ENCODE assay signal across 24 cellular contexts in the genomic region with DNA sequence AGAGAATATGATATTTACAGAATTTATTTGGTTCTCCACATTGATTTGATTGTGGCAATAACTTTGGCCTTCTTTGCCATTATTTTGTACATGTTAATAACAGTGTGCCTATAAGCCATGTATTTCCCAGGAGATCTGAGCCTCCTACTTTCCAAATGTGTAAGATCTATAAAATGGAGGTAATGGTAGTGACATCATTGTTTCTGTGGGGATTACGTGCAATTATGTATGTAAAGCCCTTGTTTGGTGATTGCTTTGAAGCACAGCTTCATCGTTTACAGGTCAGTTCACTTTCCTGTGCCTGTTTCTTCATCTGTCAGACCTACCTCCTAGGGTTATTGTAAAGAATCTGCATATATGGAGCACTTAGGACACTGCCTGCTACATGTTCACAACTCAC. TPM values are rescaled to one million over a fixed set of nuclear protein-coding genes. Genes with fewer than 3 reads are reported as not detected.
A peak's percentile ranks its signal among the peaks of the same experiment; 100 is the strongest.
DNase-seq lines count a peak whose midpoint lies in the region; ATAC-seq, FAIRE-seq and TF ChIP-seq lines count a peak whose summit lies in the region.
"Had no signal": no experiment of that assay in that cellular context is flagged by ENCODE, and none has a peak within 500 bp of the region (broad histone marks: within the 10 kb centered on the region; RNA-seq: fewer than 3 reads in every experiment).

No MANE protein-coding gene starts in this region.

- TF ChIP-seq RAD21 in K562 (CRISPR knock-in tag; conservative IDR thresholded peaks at IDR 0.05 in 1 of 2, IDR thresholded peaks at IDR 0.05 in 1 of 2), result no peak

- H3K9me1 ChIP-seq in K562 (ENCODE audit: control insufficient read depth, insufficient read depth, low read length), result no peaks in the 10 kb centered on the region

- H3K79me2 ChIP-seq in K562 (ENCODE audit: control insufficient read depth, insufficient read depth, low read length), result no peaks in the 10 kb centered on the region

- CTCF ChIA-PET in HEK293 (lab: Yijun Ruan, JAX) (interaction anchor here (0.6 to 8.4 kb wide), 2 partner anchors 162 to 236 kb away, joined by 3 to 257 read pairs; no protein-coding TSS in a partner anchor), K562 (lab: Yijun Ruan, JAX; ENCODE audit: low intra/inter-chr PET ratio) (interaction anchor here (1.4 kb wide), 1 partner anchor 163 kb away, joined by 6 read pairs; no protein-coding TSS in a partner anchor)

- TF ChIP-seq EP300 in K562 (IDR thresholded peaks at IDR 0.05; ENCODE audit: low read length), result no peak

- H3K4me3 ChIP-seq in HEK293 (ENCODE audit: low read depth, low read length) (no peak overlapping the region), K562 (no peak overlapping the region), iPS-18a (ENCODE audit: low read length) (no peak overlapping the region)
- H3K4me3 ChIP-seq: GM12878 had no signal

- in situ Hi-C loops in K562 (cut with MboI), result loop anchor here (5.0 to 10.0 kb wide), 2 partner anchors 159 to 471 kb away; no protein-coding TSS in a partner anchor

- H3K9ac ChIP-seq in K562 (ENCODE audit: insufficient read depth in 1 of 2, low read depth in 2 of 2, low read length in 2 of 2) (no peak overlapping the region), iPS-18a (ENCODE audit: low read length) (peak overlapping the region; percentile 7)

- intact Hi-C loops in K562 (cut with micrococcal nuclease), result no loop called here
- intact Hi-C loops in left colon (cut with DNase I, micrococcal nuclease), result no loop called here

- H3K27me3 ChIP-seq in K562 (ENCODE audit: control insufficient read depth in 2 of 2, insufficient read depth in 2 of 2, low read length in 2 of 2) (no peaks in the 10 kb centered on the region), iPS-18a (ENCODE audit: control insufficient read depth, insufficient read depth, low read length) (no peaks in the 10 kb centered on the region)
- H3K27me3 ChIP-seq: BE2C had no signal

- DNase-seq in NCI-H69 (lab: John Stamatoyannopoulos, UW) (peak; percentile 86), K562 (ENCODE audit: extremely low read depth in 1 of 4, low spot score in 3 of 4) (no peak), hippocampal formation (lab: John Stamatoyannopoulos, UW) (no peak), left colon (no peak)
- DNase-seq: ACHN; BE2C; C1 segment of cervical spinal cord; CD4-positive, CD25-positive, alpha-beta regulatory T cell; CD8-positive, alpha-beta memory T cell; COR-L47; DMS 273 treated with DMSO at 0.1 percent for 48 hours; DMS53; DND-41; EL; GOT3; H7 had no signal

- BruUV-seq in K562 (replicated peaks; lab: Mats Ljungman, UMichigan), result no TSS peak

- 27% methylated on average over 2 of the region's 2 CpGs for WGBS in K562 (ENCODE audit: insufficient coverage, low coverage, missing lambda C conversion rate)

- H3K27ac ChIP-seq in HEK293 (ENCODE audit: extremely low read depth, low read depth, low read length) (no peak overlapping the region), K562 (ENCODE audit: extremely low read depth, low read depth, low read length) (no peak overlapping the region), iPS-18a (ENCODE audit: low read length) (no peak overlapping the region)

- H3K9me3 ChIP-seq in HEK293 (ENCODE audit: control insufficient read depth, insufficient read depth, low read depth, low read length) (no peaks in the 10 kb centered on the region), K562 (replicated peaks; ENCODE audit: control insufficient read depth, insufficient read depth, low read depth, low read length) (no peaks in the 10 kb centered on the region), iPS-18a (ENCODE audit: control insufficient read depth, low read depth, low read length) (no peaks in the 10 kb centered on the region)
- H3K9me3 ChIP-seq: BE2C had no signal

- ATAC-seq in K562 (no peak), GM21619 (IDR thresholded peaks at IDR 0.05; ENCODE audit: unreplicated experiment) (no peak), left colon (no peak)
- ATAC-seq: GM12878, HCT116 had no signal

- peaks cover 3% of the 10 kb centered on the region; the same call in 1 of the 2 replicates for H3K4me1 ChIP-seq in HEK293 (ENCODE audit: control insufficient read depth, insufficient read depth, low read length)
- peaks cover 0 to 4% of the 10 kb centered on the region in 2 experiments; a peak in 2 of 5 replicates for H3K4me1 ChIP-seq in K562 (replicated peaks in 1 of 2; ENCODE audit: control insufficient read depth in 2 of 2, insufficient read depth in 2 of 2, low read length in 2 of 2)
- peaks cover 13% of the 10 kb centered on the region for H3K4me1 ChIP-seq in iPS-18a (ENCODE audit: control insufficient read depth, low read depth, low read length)
- H3K4me1 ChIP-seq: BE2C had no signal

- FAIRE-seq in K562 (lab: Jason Lieb, UNC), result no peak
- FAIRE-seq: A204.1, GM12878, GM19239, HTR-8/SVneo had no signal

- POLR2A ChIA-PET in HEK293 (lab: Yijun Ruan, JAX) (no interaction called here), K562 (lab: Yijun Ruan, JAX) (interaction anchor here (0.5 to 0.8 kb wide), 4 partner anchors 9 to 444 kb away, joined by 3 to 4 read pairs (median 3); partner anchors contain the start of gene CDK13)

- no peak overlapping the region for H3K4me2 ChIP-seq in K562 (ENCODE audit: insufficient read depth, low read length)

- TF ChIP-seq CTCF in HEK293 (tag by site-specific recombination; IDR thresholded peaks at IDR 0.05), result no peak
- no peak for TF ChIP-seq CTCF in K562 (IDR thresholded peaks at IDR 0.05 in 2 of 3, conservative IDR thresholded peaks at IDR 0.05 in 1 of 3; ENCODE audit: insufficient read depth in 2 of 3, low read depth in 1 of 3, low read length in 3 of 3)

- no peak for TF ChIP-seq POLR2A in K562 (conservative IDR thresholded peaks at IDR 0.05)

- H4K20me1 ChIP-seq in K562 (replicated peaks; ENCODE audit: control insufficient read depth, insufficient read depth, low read length), result no peaks in the 10 kb centered on the region

- peak overlapping the region; percentile 14; the same call in 1 of the 2 replicates for H2AFZ ChIP-seq in K562 (ENCODE audit: low read depth, low read length)

- H3K36me3 ChIP-seq in HEK293 (ENCODE audit: control insufficient read depth in 2 of 2, insufficient read depth in 1 of 2, low read length in 2 of 2), result no peaks in the 10 kb centered on the region; a peak in 1 of 3 replicates
- H3K36me3 ChIP-seq in K562 (ENCODE audit: control insufficient read depth, insufficient read depth, low read length), result no peaks in the 10 kb centered on the region
- no peaks in the 10 kb centered on the region for H3K36me3 ChIP-seq in iPS-18a (ENCODE audit: control insufficient read depth, low read depth, low read length)

TF ChIP-seq in HEK293, 187 proteins besides CTCF, POLR2A, EP300 and RAD21 (continues in another document):
- TF ChIP-seq ZFP69B (tag by site-specific recombination; IDR thresholded peaks at IDR 0.05) (no peak), KLF10 (tag by site-specific recombination; IDR thresholded peaks at IDR 0.05) (no peak), ZNF555 (tag by site-specific recombination; conservative IDR thresholded peaks at IDR 0.05) (no peak)

TF ChIP-seq in K562, 482 proteins besides CTCF, POLR2A, EP300 and RAD21:
- TF ChIP-seq DNMT1 (IDR thresholded peaks at IDR 0.05), result no peak
- 0 out of 2 replicates have a peak, but pooled peaks have one; percentile 21 for TF ChIP-seq ATF7 (IDR thresholded peaks at IDR 0.05)
- TF ChIP-seq ZNF12 (CRISPR knock-in tag; IDR thresholded peaks at IDR 0.05), result no peak
- no peak for TF ChIP-seq HNRNPLL (IDR thresholded peaks at IDR 0.05; ENCODE audit: low read depth, low read length, poor library complexity, severe bottlenecking)
- no peak for TF ChIP-seq ZFP1 (CRISPR knock-in tag; IDR thresholded peaks at IDR 0.05)
- no peak for TF ChIP-seq KHSRP (IDR thresholded peaks at IDR 0.05)

RNA-seq across cellular contexts. Expression of gene YAE1, which starts 17.3 kb away (rescaled TPM):
- total RNA-seq in K562 (2011; cell fraction: chromatin; rRNA removed; ENCODE audit: low replicate concordance), result 15.3 and 52.6 TPM in 2 replicates
- 11.7 and 19.3 TPM in 2 replicates for total RNA-seq in K562 (2011; cell fraction: nucleolus; rRNA removed)
- 28.8 and 50.9 TPM in 2 replicates for total RNA-seq in K562 (2011; cell fraction: nucleoplasm; rRNA removed)
- total RNA-seq in K562 (2014; rRNA removed), result 16.3 and 29.6 TPM in 2 replicates
- 28.5 and 30.1 TPM in 2 replicates for total RNA-seq in K562 (2014; rRNA removed; fragmentation: Illumina TruSeq; extraction: Trizol)
- total RNA-seq in K562 (2015; rRNA removed; fragmentation: Illumina TruSeq; extraction: Trizol), result 28.1 and 29.5 TPM in 2 replicates
- 15.2 and 17.9 TPM in 2 replicates for total RNA-seq in K562 (2021)
- polyA plus RNA-seq in K562 (2011; rRNA removed), result 27.3 and 41.2 TPM in 2 replicates
- 5.7 and 11.3 TPM in 2 replicates for polyA plus RNA-seq in K562 (2011; cell fraction: cytosol; rRNA removed)
- polyA plus RNA-seq in K562 (2011; cell fraction: nucleus; rRNA removed), result 23.0 and 30.6 TPM in 2 replicates
- 16.8 and 21.2 TPM in 2 replicates for polyA plus RNA-seq in K562 (2012)
- 23.4 and 27.4 TPM in 2 replicates for polyA plus RNA-seq in K562 (2014; fragmentation: Illumina TruSeq; extraction: Trizol)
- polyA plus RNA-seq in K562 (2014; fragmentation: Nextera tagmentation; extraction: Ambion mirVana), result 10 to 100 TPM; 60.6 to 63.4 TPM
- 35.0 and 36.7 TPM in 2 replicates for polyA plus RNA-seq in K562 (2014; rRNA removed)
- 37.4 and 49.6 TPM in 2 replicates for polyA minus RNA-seq in K562 (2011; rRNA and poly(A)+ RNA removed)
- 8.2 and 9.3 TPM in 2 replicates for polyA minus RNA-seq in K562 (2011; cell fraction: cytosol; rRNA and poly(A)+ RNA removed)
- polyA minus RNA-seq in K562 (2011; cell fraction: nucleus; rRNA and poly(A)+ RNA removed), result 29.8 and 56.1 TPM in 2 replicates
- total RNA-seq in left colon, result 10 to 100 TPM; 19.0 to 27.4 TPM

RNA-seq across cellular contexts. Expression of gene RALA, which starts 39.8 kb away (rescaled TPM):
- 8.4 and 9.2 TPM in 2 replicates for total RNA-seq in K562 (2011; cell fraction: chromatin; rRNA removed; ENCODE audit: low replicate concordance)
- 8.0 and 11.1 TPM in 2 replicates for total RNA-seq in K562 (2011; cell fraction: nucleolus; rRNA removed)
- total RNA-seq in K562 (2011; cell fraction: nucleoplasm; rRNA removed), result 10.6 and 21.0 TPM in 2 replicates
- total RNA-seq in K562 (2014; rRNA removed) (7.7 and 9.7 TPM in 2 replicates), K562 (2014; rRNA removed; fragmentation: Illumina TruSeq; extraction: Trizol) (25.7 and 27.1 TPM in 2 replicates), K562 (2015; rRNA removed; fragmentation: Illumina TruSeq; extraction: Trizol) (21.5 and 25.6 TPM in 2 replicates), K562 (2021) (25.9 and 26.1 TPM in 2 replicates), left colon (10 to 100 TPM; 51.3 to 52.4 TPM)
- polyA plus RNA-seq in K562 (2011; rRNA removed) (21.8 and 27.7 TPM in 2 replicates), K562 (2014; fragmentation: Illumina TruSeq; extraction: Trizol) (23.8 and 28.0 TPM in 2 replicates), K562 (2014; fragmentation: Nextera tagmentation; extraction: Ambion mirVana) (1 to 10 TPM; 7.2 to 9.7 TPM), K562 (2014; rRNA removed) (25.9 and 27.8 TPM in 2 replicates)
- polyA plus RNA-seq in K562 (2011; cell fraction: cytosol; rRNA removed), result 6.7 and 9.2 TPM in 2 replicates
- 5.5 and 6.9 TPM in 2 replicates for polyA plus RNA-seq in K562 (2011; cell fraction: nucleus; rRNA removed)
- 27.7 and 49.2 TPM in 2 replicates for polyA plus RNA-seq in K562 (2012)
- 44.3 and 45.6 TPM in 2 replicates for polyA minus RNA-seq in K562 (2011; rRNA and poly(A)+ RNA removed)
- 16.7 and 18.3 TPM in 2 replicates for polyA minus RNA-seq in K562 (2011; cell fraction: cytosol; rRNA and poly(A)+ RNA removed)
- 10.5 and 14.3 TPM in 2 replicates for polyA minus RNA-seq in K562 (2011; cell fraction: nucleus; rRNA and poly(A)+ RNA removed)

Comparison
In these comparisons a context has a peak if more than half of its experiments do, and no peak if none do; other contexts are left out.
1. Of the 44 proteins assayed by ChIP-seq in both K562 and HEK293: peak only in K562: none; only in HEK293: ATF2 and ZEB2; in both: none; in neither: 42.